In the genomic region with DNA sequence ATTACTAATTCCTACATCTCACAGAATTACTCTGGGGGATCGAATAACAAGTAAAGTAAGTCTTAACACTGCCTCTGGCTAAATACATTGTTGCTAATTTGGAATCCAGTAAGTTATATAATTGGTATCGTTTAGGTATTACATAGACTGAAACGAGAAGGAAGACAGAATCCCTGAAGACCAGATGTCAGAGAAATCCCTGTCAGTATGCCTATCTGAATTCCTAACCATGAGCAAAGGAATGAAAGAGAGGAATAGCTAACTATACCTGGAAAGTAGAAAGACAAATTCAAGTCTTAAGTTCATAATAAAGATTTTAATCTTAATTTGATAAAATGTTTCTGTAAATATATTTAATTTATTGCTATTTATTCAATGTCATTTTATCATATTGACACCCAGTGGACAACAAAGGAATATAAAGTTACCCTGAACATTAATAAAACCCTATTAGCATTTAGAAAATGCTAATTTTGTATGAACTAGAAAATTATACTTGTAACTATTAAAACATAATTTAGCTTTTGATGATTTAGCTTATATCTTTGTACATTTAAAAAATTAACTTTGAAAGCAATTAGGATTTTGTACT, we compare ENCODE assay signal across 19 cellular contexts. TPM values are rescaled to one million over a fixed set of nuclear protein-coding genes. Genes with fewer than 3 reads are reported as not detected.
"Had no signal": no experiment of that assay in that cellular context is flagged by ENCODE, and none has a peak within 500 bp of the region (broad histone marks: within the 10 kb centered on the region; RNA-seq: fewer than 3 reads in every experiment).

No MANE protein-coding gene starts in this region.

- H3K27me3 Mint-ChIP-seq: naive B cell; progenitor cell of endocrine pancreas; stimulated activated naive B cell treated with anti-CD40 and anti-IgM and Interleukin-4, amounts not matched to agents 10 μg/mL and 1 μg/mL and 100 μg/mL, for 72 hours; T-cell had no signal

- H3K9me3 ChIP-seq: neutrophil, tibial nerve had no signal

- H3K9me3 Mint-ChIP-seq: naive B cell had no signal

- H3K4me1 ChIP-seq: tibial nerve had no signal

- H3K36me3 Mint-ChIP-seq: naive B cell; stimulated activated naive B cell treated with anti-CD40 and anti-IgM and Interleukin-4, amounts not matched to agents 10 μg/mL and 1 μg/mL and 100 μg/mL, for 72 hours; T-cell had no signal

- H3K27ac Mint-ChIP-seq: activated CD8-positive, alpha-beta T cell treated with anti-CD3 and anti-CD28 coated beads, Interleukin-2, amount 10 ng/mL, durations not matched to agents 7 days and 5 days; activated T-helper 1 cell treated with anti-CD3 and anti-CD28 coated beads, Interleukin-12 subunit alpha, Interleukin-12 subunit beta, Interleukin-2, Interleukin-4 antibody, amounts not matched to agents 30 ng/mL and 10 ng/mL and 1 ng/mL, durations not matched to agents 14 hours and 24 hours and 36 hours; stimulated activated naive B cell treated with anti-CD40 and anti-IgM and Interleukin-4, amounts not matched to agents 10 μg/mL and 1 μg/mL and 100 μg/mL, for 72 hours; T-cell had no signal

- ATAC-seq: activated CD8-positive, alpha-beta T cell treated with anti-CD3 and anti-CD28 coated beads, Interleukin-2, amount 10 ng/mL, durations not matched to agents 7 days and 5 days; right cardiac atrium; stimulated activated naive B cell treated with anti-CD40 and anti-IgM and Interleukin-4, amounts not matched to agents 10 μg/mL and 1 μg/mL and 100 μg/mL, for 72 hours; T-cell had no signal

- DNase-seq: activated CD4-positive, alpha-beta T cell treated with anti-CD3 and anti-CD28 coated beads for 4 hours; activated CD8-positive, alpha-beta T cell treated with anti-CD3 and anti-CD28 coated beads, Interleukin-2, amount 10 ng/mL, durations not matched to agents 7 days and 5 days; activated naive CD4-positive, alpha-beta T cell; aorta; kidney glomerular epithelial cell; midbrain; naive B cell; right cardiac atrium; stimulated activated CD4-positive, alpha-beta T cell treated with anti-CD3 and anti-CD28 coated beads, Interleukin-1b, Interleukin-23, amount 100 ng/mL, for 48 hours; stimulated activated naive B cell treated with anti-CD40 and anti-IgM and Interleukin-4, amounts not matched to agents 10 μg/mL and 1 μg/mL and 100 μg/mL, for 72 hours; T-cell had no signal

- H3K4me3 Mint-ChIP-seq: activated CD8-positive, alpha-beta T cell treated with anti-CD3 and anti-CD28 coated beads, Interleukin-2, amount 10 ng/mL, durations not matched to agents 7 days and 5 days; activated T-helper 1 cell treated with anti-CD3 and anti-CD28 coated beads, Interleukin-12 subunit alpha, Interleukin-12 subunit beta, Interleukin-2, Interleukin-4 antibody, amounts not matched to agents 30 ng/mL and 10 ng/mL and 1 ng/mL, durations not matched to agents 14 hours and 24 hours and 36 hours; stimulated activated naive B cell treated with anti-CD40 and anti-IgM and Interleukin-4, amounts not matched to agents 10 μg/mL and 1 μg/mL and 100 μg/mL, for 72 hours; T-cell had no signal

- H3K27me3 ChIP-seq: neutrophil, tibial nerve had no signal

- H3K4me3 ChIP-seq: smooth muscle cell, tibial nerve had no signal

- H3K4me1 Mint-ChIP-seq: stimulated activated naive B cell treated with anti-CD40 and anti-IgM and Interleukin-4, amounts not matched to agents 10 μg/mL and 1 μg/mL and 100 μg/mL, for 72 hours had no signal

- H3K36me3 ChIP-seq: tibial nerve had no signal

- H3K27ac ChIP-seq: neutrophil, tibial nerve had no signal

RNA-seq across cellular contexts. Expression of a gene that starts 11.4 kb away (rescaled TPM):
- total RNA-seq: tibial nerve had no signal

RNA-seq across cellular contexts. Expression of a gene that starts 35.8 kb away (rescaled TPM):
- total RNA-seq: activated CD8-positive, alpha-beta T cell treated with anti-CD3 and anti-CD28 coated beads, Interleukin-2, amount 10 ng/mL, durations not matched to agents 7 days and 5 days; activated T-helper 1 cell treated with anti-CD3 and anti-CD28 coated beads, Interleukin-12 subunit alpha, Interleukin-12 subunit beta, Interleukin-2, Interleukin-4 antibody, amounts not matched to agents 30 ng/mL and 10 ng/mL and 1 ng/mL, durations not matched to agents 14 hours and 24 hours and 36 hours; aorta; bronchial epithelial cell; fibroblast of lung; progenitor cell of endocrine pancreas; right cardiac atrium; smooth muscle cell; subcutaneous adipose tissue; T-cell; tibial nerve had no signal
- polyA plus RNA-seq: aorta, fibroblast of lung, smooth muscle cell had no signal
